In genomic region chr17:17835415-17836249, GRCh38 we compare ENCODE assay signal across 9 cellular contexts. TPM values are rescaled to one million over a fixed set of nuclear protein-coding genes. Genes with fewer than 3 reads are reported as not detected.
DNase-seq lines count a peak whose midpoint lies in the region; ATAC-seq, FAIRE-seq and TF ChIP-seq lines count a peak whose summit lies in the region.
"Had no signal": no experiment of that assay in that cellular context is flagged by ENCODE, and none has a peak within 500 bp of the region (broad histone marks: within the 10 kb centered on the region; RNA-seq: fewer than 3 reads in every experiment).

No MANE protein-coding gene starts in this region.

- H3K9me3 ChIP-seq in DOHH2 (ENCODE audit: control insufficient read depth, insufficient read depth, low read length), result no peaks in the 10 kb centered on the region
- H3K9me3 ChIP-seq in SJCRH30 (replicated peaks), result no peaks in the 10 kb centered on the region
- H3K9me3 ChIP-seq in esophagus (ENCODE audit: control insufficient read depth in 2 of 2, insufficient read depth in 1 of 2, low read depth in 1 of 2, low read length in 1 of 2), result no peaks in the 10 kb centered on the region
- H3K9me3 ChIP-seq in pancreas, result no peaks in the 10 kb centered on the region

- peaks cover 8% of the 10 kb centered on the region; the same call in 1 of the 2 replicates for H4K20me1 ChIP-seq in DOHH2 (ENCODE audit: control insufficient read depth, insufficient read depth, low read depth, low read length)

- H3K36me3 ChIP-seq in DOHH2 (ENCODE audit: control insufficient read depth, low read length), result peaks cover 52% of the 10 kb centered on the region
- H3K36me3 ChIP-seq in SJCRH30, result no peaks in the 10 kb centered on the region
- H3K36me3 ChIP-seq in esophagus (ENCODE audit: control insufficient read depth in 2 of 2, insufficient read depth in 2 of 2, low read length in 1 of 2), result no peaks in the 10 kb centered on the region
- H3K36me3 ChIP-seq in pancreas, result no peaks in the 10 kb centered on the region

- no peaks in the 10 kb centered on the region for H3K9me2 ChIP-seq in DOHH2 (replicated peaks; ENCODE audit: control insufficient read depth, low read length)

- TF ChIP-seq CTCF in DOHH2 (IDR thresholded peaks at IDR 0.05; ENCODE audit: low read depth, low read length, poor library complexity, severe bottlenecking), result no peak
- TF ChIP-seq CTCF in pancreas (IDR thresholded peaks at IDR 0.05), result no peak

- H3K4me2 ChIP-seq in DOHH2 (ENCODE audit: low read length), result peak overlapping the region; percentile 99

- H3K27ac ChIP-seq in DOHH2 (ENCODE audit: low read depth, low read length), result peak overlapping the region; percentile 81
- peak overlapping the region; percentile 81 for H3K27ac ChIP-seq in SJCRH30
- H3K27ac ChIP-seq in esophagus (ENCODE audit: low read depth in 2 of 2, low read length in 1 of 2), result peak overlapping the region; percentile 64 to 83
- H3K27ac ChIP-seq in pancreas, result peak overlapping the region; percentile 98 to 100 (median 99)

- H3K4me3 ChIP-seq in DOHH2 (ENCODE audit: low read length) (peak overlapping the region; percentile 97), SJCRH30 (peak overlapping the region; percentile 82), esophagus (ENCODE audit: low read depth in 1 of 2, low read length in 2 of 2) (peak overlapping the region; percentile 75 to 94), pancreas (peak overlapping the region in 2 of 4 donors; percentile 72 to 90)

- H3K79me2 ChIP-seq in DOHH2 (ENCODE audit: control insufficient read depth, low read length), result peaks cover 76% of the 10 kb centered on the region

- FAIRE-seq in pancreas (lab: Jason Lieb, UNC), result no peak
- FAIRE-seq: endometrium had no signal

- H3K27me3 ChIP-seq in DOHH2 (ENCODE audit: control insufficient read depth, low read length) (no peaks in the 10 kb centered on the region), SJCRH30 (no peaks in the 10 kb centered on the region), esophagus (ENCODE audit: control insufficient read depth in 1 of 2, insufficient read depth in 2 of 2, low read length in 2 of 2) (no peaks in the 10 kb centered on the region), pancreas (no peaks in the 10 kb centered on the region)

- H3K4me1 ChIP-seq in DOHH2 (ENCODE audit: control insufficient read depth, low read length) (peaks cover 72% of the 10 kb centered on the region), SJCRH30 (peaks cover 24% of the 10 kb centered on the region), esophagus (ENCODE audit: control insufficient read depth in 2 of 2, insufficient read depth in 2 of 2, low read length in 1 of 2) (peaks cover 14 to 39% of the 10 kb centered on the region in 2 donors), pancreas (peaks cover 25 to 49% (median 39%) of the 10 kb centered on the region in 3 donors)

- DNase-seq in SJCRH30 (no peak), pancreas (peak in 2 of 6 donors; percentile 50 to 55), NCI-H345 (lab: John Stamatoyannopoulos, UW) (no peak), NCI-H2196 treated with DMSO at 0.1 percent for 48 hours (lab: John Stamatoyannopoulos, UW; ENCODE audit: unreplicated experiment) (no peak), AG08395 (ENCODE audit: low spot score) (no peak)
- no peak for DNase-seq in stimulated activated CD4-positive, alpha-beta T cell treated with anti-CD3 and anti-CD28 coated beads, Interleukin-15, amount 100 ng/mL, for 24 hours

- ATAC-seq in pancreas, result no peak

- intact Hi-C loops in pancreas (cut with DNase I), result no loop called here

- peaks cover 21% of the 10 kb centered on the region for H3F3A ChIP-seq in DOHH2 (ENCODE audit: control insufficient read depth, insufficient read depth)

- 23 to 26% methylated on average over 25 of the region's 25 CpGs for WGBS in esophagus, 2 donors
- WGBS in pancreas, 2 donors, result 19 to 24% methylated on average over 25 of the region's 25 CpGs

RNA-seq across cellular contexts. Expression of gene SREBF1, which starts 1.2 kb away (rescaled TPM):
- 65.3 and 74.1 TPM in 2 replicates for total RNA-seq in SJCRH30 (2014; rRNA removed; shearing (Covaris generic))
- polyA plus RNA-seq in esophagus, result 100 to 1,000 TPM in 1 of 2 donors, 10 to 100 TPM in 1; 95.1 to 116 TPM
- total RNA-seq in pancreas, result 10 to 100 TPM; 12.0 to 38.1 (median 24.3) TPM
- polyA plus RNA-seq in pancreas, result 10 to 100 TPM; 67.3 to 77.5 TPM
